ENCODE assay signal across 1 cellular context in genomic region chr1:207625504-207626071, GRCh38.
TF ChIP-seq lines count a peak whose summit lies in the region.

No MANE protein-coding gene starts in this region.

TF ChIP-seq in K562, 482 proteins besides CTCF, POLR2A, EP300 and RAD21:
- TF ChIP-seq GTF2A2 (tag; IDR thresholded peaks at IDR 0.05) (peak; percentile 60; the same call in 1 of the 2 replicates), CBX3 (IDR thresholded peaks at IDR 0.05; ENCODE audit: borderline replicate concordance in 1 of 2, low read length in 2 of 2) (peak in 1 of 2 experiments; percentile 83; a peak in 2 of 3 replicates), ZNF280A (IDR thresholded peaks at IDR 0.05; ENCODE audit: low read depth, partially characterized antibody) (peak; percentile 80), TRIM28 (IDR thresholded peaks at IDR 0.05) (peak; percentile 31; the same call in 1 of the 2 replicates), TRIM24 (IDR thresholded peaks at IDR 0.05) (peak; percentile 60 to 75; a peak in 2 of 4 replicates)
